In the genomic region with DNA sequence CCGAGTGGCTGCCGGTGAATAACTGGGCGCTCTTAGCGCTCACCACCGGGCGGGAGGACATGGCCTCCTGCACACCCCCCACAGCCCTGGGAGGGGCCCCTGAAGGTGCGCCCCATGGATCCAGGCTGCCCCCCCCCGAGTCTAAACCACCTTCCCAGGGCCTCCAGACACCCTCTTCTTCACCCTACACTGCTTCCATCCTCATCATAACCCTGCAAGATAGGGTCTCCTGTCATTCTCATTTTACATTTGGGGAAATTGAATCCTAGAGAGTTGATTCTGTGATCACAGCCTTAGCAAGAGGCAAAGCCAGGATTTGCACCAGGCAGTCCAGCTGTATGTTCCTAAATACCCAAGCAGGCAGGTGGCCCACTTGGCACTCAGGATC, we compare ENCODE assay signal across 20 cellular contexts.
DNase-seq lines count a peak whose midpoint lies in the region; ATAC-seq and TF ChIP-seq lines count a peak whose summit lies in the region.
"Had no signal": no experiment of that assay in that cellular context is flagged by ENCODE, and none has a peak within 500 bp of the region (broad histone marks: within the 10 kb centered on the region; RNA-seq: fewer than 3 reads in every experiment).

No MANE protein-coding gene starts in this region.

- H3K27ac ChIP-seq in breast epithelium: no peak overlapping the region
- H3K27ac ChIP-seq in suprapubic skin: no peak overlapping the region
- H3K27ac ChIP-seq in OCI-LY7 (ENCODE audit: low read depth, low read length, poor library complexity, severe bottlenecking): no peak overlapping the region
- H3K27ac ChIP-seq: hepatocyte, ovary, RWPE1 had no signal

- H3K4me1 Mint-ChIP-seq in MCF 10A (ENCODE audit: insufficient read depth, unreplicated experiment): no peaks in the 10 kb centered on the region
- peaks cover 4% of the 10 kb centered on the region for H3K4me1 Mint-ChIP-seq in activated T-helper 17 cell treated with anti-CD3 and anti-CD28 coated beads, Interleukin-2, amount 50 U/mL, for 72 hours
- no peaks in the 10 kb centered on the region for H3K4me1 Mint-ChIP-seq in mesothelial cell of epicardium

- H3K27me3 ChIP-seq in breast epithelium: no peaks in the 10 kb centered on the region
- H3K27me3 ChIP-seq in suprapubic skin: no peaks in the 10 kb centered on the region
- H3K27me3 ChIP-seq: hepatocyte, ovary had no signal

- no peak for TF ChIP-seq EP300 in suprapubic skin (IDR thresholded peaks at IDR 0.05)

- DNase-seq in breast epithelium (ENCODE audit: low spot score in 2 of 2) (no peak), MCF 10A (ENCODE audit: unreplicated experiment) (no peak), mesothelial cell of epicardium (ENCODE audit: low spot score in 2 of 2, unreplicated experiment in 2 of 2) (no peak), suprapubic skin (ENCODE audit: low spot score in 2 of 2) (no peak), OCI-LY7 (ENCODE audit: low spot score) (no peak)
- DNase-seq: activated CD4-positive, alpha-beta T cell treated with anti-CD3 and anti-CD28 coated beads, Interleukin-2, amount 50 U/mL, for 1 hour; activated naive CD4-positive, alpha-beta T cell; aorta; islet precursor cell; MV-4-11; NCI-H187; NCI-H446; stimulated activated CD4-positive, alpha-beta T cell treated with anti-CD3 and anti-CD28 coated beads, Interleukin-2, amount 100 ng/mL, for 24 hours had no signal

- H3K27me3 Mint-ChIP-seq in MCF 10A (ENCODE audit: insufficient read depth, unreplicated experiment) (no peaks in the 10 kb centered on the region), mesothelial cell of epicardium (ENCODE audit: low read depth) (no peaks in the 10 kb centered on the region)
- H3K27me3 Mint-ChIP-seq in activated T-helper 17 cell treated with anti-CD3 and anti-CD28 coated beads, Interleukin-2, amount 50 U/mL, for 72 hours: peaks cover 7% of the 10 kb centered on the region

- no peaks in the 10 kb centered on the region for H3K36me3 Mint-ChIP-seq in MCF 10A (ENCODE audit: insufficient read depth, unreplicated experiment)
- no peaks in the 10 kb centered on the region for H3K36me3 Mint-ChIP-seq in activated T-helper 17 cell treated with anti-CD3 and anti-CD28 coated beads, Interleukin-2, amount 50 U/mL, for 72 hours (ENCODE audit: low read depth)
- peaks cover 22% of the 10 kb centered on the region for H3K36me3 Mint-ChIP-seq in mesothelial cell of epicardium

- peak overlapping the region in 2 of 3 donors; percentile 45 to 68 for H3K4me3 ChIP-seq in breast epithelium
- peak overlapping the region; percentile 25 for H3K4me3 ChIP-seq in suprapubic skin
- no peak overlapping the region for H3K4me3 ChIP-seq in OCI-LY7 (ENCODE audit: low read depth, low read length, poor library complexity, severe bottlenecking)
- H3K4me3 ChIP-seq: hepatocyte, K562 had no signal

- H3K27ac Mint-ChIP-seq in MCF 10A (ENCODE audit: low read depth, unreplicated experiment): no peak overlapping the region
- H3K27ac Mint-ChIP-seq in activated T-helper 17 cell treated with anti-CD3 and anti-CD28 coated beads, Interleukin-2, amount 50 U/mL, for 72 hours: no peak overlapping the region
- H3K27ac Mint-ChIP-seq in mesothelial cell of epicardium: peak overlapping the region; percentile 60

- no peaks in the 10 kb centered on the region for H3K9me3 Mint-ChIP-seq in MCF 10A (ENCODE audit: unreplicated experiment)
- H3K9me3 Mint-ChIP-seq in activated T-helper 17 cell treated with anti-CD3 and anti-CD28 coated beads, Interleukin-2, amount 50 U/mL, for 72 hours: no peaks in the 10 kb centered on the region
- no peaks in the 10 kb centered on the region for H3K9me3 Mint-ChIP-seq in mesothelial cell of epicardium

- TF ChIP-seq POLR2A in breast epithelium (IDR thresholded peaks at IDR 0.05) (no peak), suprapubic skin (IDR thresholded peaks at IDR 0.05) (no peak)

- no peak overlapping the region for H3K4me3 Mint-ChIP-seq in MCF 10A (ENCODE audit: unreplicated experiment)
- H3K4me3 Mint-ChIP-seq in activated T-helper 17 cell treated with anti-CD3 and anti-CD28 coated beads, Interleukin-2, amount 50 U/mL, for 72 hours: peak overlapping the region; percentile 19
- no peak overlapping the region for H3K4me3 Mint-ChIP-seq in mesothelial cell of epicardium

- intact Hi-C loops in breast epithelium (cut with DNase I; ENCODE audit: low total_unique reads) (loop anchor here (10.0 kb wide), 1 partner anchor 905 kb away; the partner anchor contains the start of gene ACSBG2), MCF 10A (cut with micrococcal nuclease) (no loop called here), OCI-LY7 (cut with micrococcal nuclease; ENCODE audit: unreplicated experiment) (loop anchor here (5.0 kb wide), 1 partner anchor 113 kb away; the partner anchor contains the start of gene PTPRS)

- POLR2A ChIA-PET in MCF 10A (lab: Yijun Ruan, JAX) (interaction anchor here (0.6 kb wide), 1 partner anchor 407 kb away, joined by 3 read pairs; no protein-coding TSS in a partner anchor), OCI-LY7 (lab: Charles Lee) (interaction anchor here (0.6 kb wide), 1 partner anchor 13 kb away, joined by 3 read pairs; no protein-coding TSS in a partner anchor)

- no peak overlapping the region for H3K4me2 ChIP-seq in OCI-LY7 (ENCODE audit: low read length)
- H3K4me2 ChIP-seq: hepatocyte had no signal

- H3K4me1 ChIP-seq in breast epithelium: no peaks in the 10 kb centered on the region
- H3K4me1 ChIP-seq in suprapubic skin: peaks cover 7% of the 10 kb centered on the region
- no peaks in the 10 kb centered on the region for H3K4me1 ChIP-seq in OCI-LY7 (ENCODE audit: insufficient read depth, low read length, poor library complexity, severe bottlenecking)

- BruUV-seq in MCF 10A (replicated peaks; lab: Mats Ljungman, UMichigan): no TSS peak
- BruUV-seq in OCI-LY7 (replicated peaks; lab: Mats Ljungman, UMichigan): no TSS peak

- H3K9me3 ChIP-seq in breast epithelium: no peaks in the 10 kb centered on the region
- H3K9me3 ChIP-seq in suprapubic skin: no peaks in the 10 kb centered on the region
- no peaks in the 10 kb centered on the region for H3K9me3 ChIP-seq in OCI-LY7 (ENCODE audit: low read length)
- H3K9me3 ChIP-seq: ovary had no signal

- no peaks in the 10 kb centered on the region for H3K36me3 ChIP-seq in breast epithelium
- peaks cover 27% of the 10 kb centered on the region for H3K36me3 ChIP-seq in suprapubic skin
- H3K36me3 ChIP-seq in OCI-LY7 (ENCODE audit: insufficient read depth, low read length): no peaks in the 10 kb centered on the region
- H3K36me3 ChIP-seq: ovary had no signal

- no peaks in the 10 kb centered on the region for H3K79me2 ChIP-seq in OCI-LY7 (ENCODE audit: insufficient read depth, low read depth, low read length)
- H3K79me2 ChIP-seq: hepatocyte had no signal

- no peak for ATAC-seq in activated T-helper 17 cell treated with anti-CD3 and anti-CD28 coated beads, Interleukin-2, amount 50 U/mL, for 72 hours (replicated peaks)
- ATAC-seq in HG03354 (IDR thresholded peaks at IDR 0.05; ENCODE audit: poor library complexity, severe bottlenecking, unreplicated experiment): no peak
- no peak for ATAC-seq in GM18873 (IDR thresholded peaks at IDR 0.05; ENCODE audit: low FRiP score, unreplicated experiment)

- H2AFZ ChIP-seq in OCI-LY7 (ENCODE audit: low read length): no peak overlapping the region
- H2AFZ ChIP-seq: hepatocyte had no signal

- 40% methylated on average over 8 of the region's 8 CpGs for WGBS in suprapubic skin

- no peaks in the 10 kb centered on the region for H4K20me1 ChIP-seq in OCI-LY7 (ENCODE audit: insufficient read depth, low read length)

- no peaks in the 10 kb centered on the region for H3K9me2 ChIP-seq in OCI-LY7 (ENCODE audit: insufficient read depth, low read length)

- CTCF ChIA-PET in MCF 10A (lab: Yijun Ruan, JAX): no interaction called here
- CTCF ChIA-PET in OCI-LY7 (lab: Charles Lee; ENCODE audit: unreplicated experiment): no interaction called here

- no peak for TF ChIP-seq CTCF in breast epithelium (IDR thresholded peaks at IDR 0.05)
- TF ChIP-seq CTCF in MCF 10A (IDR thresholded peaks at IDR 0.05; ENCODE audit: unreplicated experiment): no peak
- TF ChIP-seq CTCF in mesothelial cell of epicardium (IDR thresholded peaks at IDR 0.05; ENCODE audit: unreplicated experiment): no peak
- no peak for TF ChIP-seq CTCF in suprapubic skin (IDR thresholded peaks at IDR 0.05)
- TF ChIP-seq CTCF in OCI-LY7 (conservative IDR thresholded peaks at IDR 0.05; ENCODE audit: low read length): no peak
